27 cellular contexts compared by ENCODE assay signal in the genomic region with DNA sequence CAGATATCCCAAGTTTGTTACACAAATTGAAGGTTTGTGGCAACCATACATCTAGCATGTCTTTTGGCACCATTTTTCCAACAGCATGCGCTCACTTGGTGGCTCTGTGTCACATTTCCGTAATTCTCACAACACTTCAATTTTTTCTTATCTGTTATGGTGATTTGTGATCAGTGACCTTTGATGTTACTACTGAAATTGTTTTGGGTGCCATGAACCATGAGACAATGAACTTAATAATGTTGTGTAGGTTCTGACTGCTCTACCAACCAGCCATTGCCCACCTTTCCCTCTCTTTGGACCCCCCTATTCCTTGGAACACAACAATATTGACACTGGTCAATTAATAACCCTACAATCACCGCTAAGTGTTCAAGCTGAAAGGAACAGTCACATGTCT.
"Had no signal": no experiment of that assay in that cellular context is flagged by ENCODE, and none has a peak within 500 bp of the region (broad histone marks: within the 10 kb centered on the region; RNA-seq: fewer than 3 reads in every experiment).

No MANE protein-coding gene starts in this region.

- H3K4me1 ChIP-seq: colonic mucosa had no signal

- H3K4me3 ChIP-seq: colonic mucosa, gastrocnemius medialis, heart right ventricle, left ventricle myocardium inferior, lower lobe of right lung, mucosa of descending colon had no signal

- H3K27me3 Mint-ChIP-seq: dendritic cell treated with granulocyte-macrophage colony-stimulating factor and Interleukin-4, amounts not matched to agents 40 ng/mL and 50 ng/mL, for 4 days; effector memory CD8-positive, alpha-beta T cell; naive B cell had no signal

- H3K4me3 Mint-ChIP-seq: dendritic cell treated with granulocyte-macrophage colony-stimulating factor and Interleukin-4, amounts not matched to agents 40 ng/mL and 50 ng/mL, for 4 days; effector memory CD8-positive, alpha-beta T cell; endodermal cell; immature natural killer cell; mesothelial cell of epicardium; naive B cell had no signal

- DNase-seq: colonic mucosa; cortex of kidney; effector CD8-positive, alpha-beta T cell; effector memory CD8-positive, alpha-beta T cell; endodermal cell; erythroblast; foreskin fibroblast; foreskin melanocyte; gastrocnemius medialis; glutamatergic neuron; heart right ventricle; hypothalamus; immature natural killer cell; islet precursor cell; kidney; kidney glomerular epithelial cell; left colon; left ventricle myocardium inferior; lower lobe of right lung; mesenchymal stem cell; mucosa of descending colon; naive B cell had no signal

- H3K36me3 ChIP-seq: colonic mucosa, gastrocnemius medialis had no signal

- H3K27ac ChIP-seq: colonic mucosa, epithelial cell of prostate, gastrocnemius medialis, heart right ventricle, left ventricle myocardium inferior, lower lobe of right lung had no signal

- ATAC-seq: effector memory CD8-positive, alpha-beta T cell; esophagus mucosa; gastrocnemius medialis; heart right ventricle; left colon; left lobe of liver; lower lobe of right lung; mucosa of descending colon had no signal

- H3K27me3 ChIP-seq: colonic mucosa, gastrocnemius medialis, heart right ventricle had no signal

- H3K9me3 ChIP-seq: colonic mucosa, gastrocnemius medialis, heart right ventricle, left ventricle myocardium inferior, lower lobe of right lung, mucosa of descending colon had no signal

- H3K4me1 Mint-ChIP-seq: mesothelial cell of epicardium had no signal

- H3K27ac Mint-ChIP-seq: endodermal cell, immature natural killer cell, mesothelial cell of epicardium, naive B cell had no signal

- H3K9me3 Mint-ChIP-seq: dendritic cell treated with granulocyte-macrophage colony-stimulating factor and Interleukin-4, amounts not matched to agents 40 ng/mL and 50 ng/mL, for 4 days; effector memory CD8-positive, alpha-beta T cell; endodermal cell; immature natural killer cell; mesothelial cell of epicardium; naive B cell had no signal
